ENCODE assay signal across 15 cellular contexts in genomic region chr17:76371656-76372628, GRCh38. TPM values are rescaled to one million over a fixed set of nuclear protein-coding genes. Genes with fewer than 3 reads are reported as not detected.
A peak's percentile ranks its signal among the peaks of the same experiment; 100 is the strongest.
DNase-seq lines count a peak whose midpoint lies in the region; FAIRE-seq and TF ChIP-seq lines count a peak whose summit lies in the region.
"Had no signal": no experiment of that assay in that cellular context is flagged by ENCODE, and none has a peak within 500 bp of the region (broad histone marks: within the 10 kb centered on the region; RNA-seq: fewer than 3 reads in every experiment).

No MANE protein-coding gene starts in this region.

- FAIRE-seq in frontal cortex (lab: Jason Lieb, UNC) = no peak

- no peaks in the 10 kb centered on the region for H3K9me3 Mint-ChIP-seq in activated CD4-positive, alpha-beta memory T cell treated with anti-CD3 and anti-CD28 coated beads, Interleukin-2, amount 10 ng/mL, durations not matched to agents 7 days and 5 days
- H3K9me3 Mint-ChIP-seq: CD4-positive, alpha-beta T cell had no signal

- POLR2A ChIA-PET in activated CD4-positive, alpha-beta memory T cell treated with anti-CD3 and anti-CD28 coated beads, Interleukin-2, amount 10 ng/mL, durations not matched to agents 7 days and 5 days (lab: Charles Lee) = no interaction called here

- H3K27me3 Mint-ChIP-seq in activated CD4-positive, alpha-beta memory T cell treated with anti-CD3 and anti-CD28 coated beads, Interleukin-2, amount 10 ng/mL, durations not matched to agents 7 days and 5 days = peaks cover 1% of the 10 kb centered on the region
- H3K27me3 Mint-ChIP-seq: CD4-positive, alpha-beta T cell had no signal

- CTCF ChIA-PET in activated CD4-positive, alpha-beta memory T cell treated with anti-CD3 and anti-CD28 coated beads, Interleukin-2, amount 10 ng/mL, durations not matched to agents 7 days and 5 days (lab: Charles Lee) = no interaction called here

- H3K27ac Mint-ChIP-seq in activated CD4-positive, alpha-beta memory T cell treated with anti-CD3 and anti-CD28 coated beads, Interleukin-2, amount 10 ng/mL, durations not matched to agents 7 days and 5 days = no peak overlapping the region
- H3K27ac Mint-ChIP-seq: CD4-positive, alpha-beta T cell had no signal

- H3K4me1 Mint-ChIP-seq in activated CD4-positive, alpha-beta memory T cell treated with anti-CD3 and anti-CD28 coated beads, Interleukin-2, amount 10 ng/mL, durations not matched to agents 7 days and 5 days = peaks cover 4% of the 10 kb centered on the region

- H3K4me3 Mint-ChIP-seq in activated CD4-positive, alpha-beta memory T cell treated with anti-CD3 and anti-CD28 coated beads, Interleukin-2, amount 10 ng/mL, durations not matched to agents 7 days and 5 days = no peak overlapping the region
- H3K4me3 Mint-ChIP-seq: CD4-positive, alpha-beta T cell had no signal

- H3K4me3 ChIP-seq in coronary artery = no peak overlapping the region
- H3K4me3 ChIP-seq: adrenal gland, testis had no signal

- no peak overlapping the region for H3K27ac ChIP-seq in substantia nigra (ENCODE audit: low read depth, low read length, poor library complexity, severe bottlenecking)
- no peak overlapping the region for H3K27ac ChIP-seq in coronary artery
- H3K27ac ChIP-seq: testis had no signal

- H3K36me3 Mint-ChIP-seq in activated CD4-positive, alpha-beta memory T cell treated with anti-CD3 and anti-CD28 coated beads, Interleukin-2, amount 10 ng/mL, durations not matched to agents 7 days and 5 days (ENCODE audit: low read depth) = no peaks in the 10 kb centered on the region

- TF ChIP-seq CTCF in coronary artery (IDR thresholded peaks at IDR 0.05) = no peak

- DNase-seq in AG08396 (ENCODE audit: low spot score) (peak; percentile 55), HS-5 (ENCODE audit: low read depth) (peak; percentile 98), brain pericyte (ENCODE audit: low read depth, low spot score) (peak; percentile 95), iris pigment epithelial cell (ENCODE audit: low read depth) (peak; percentile 98), frontal cortex (ENCODE audit: low spot score in 2 of 2) (no peak), substantia nigra (lab: John Stamatoyannopoulos, UW) (no peak), coronary artery (ENCODE audit: low spot score) (no peak)
- no peak for DNase-seq in activated CD4-positive, alpha-beta memory T cell treated with anti-CD3 and anti-CD28 coated beads, Interleukin-2, amount 10 ng/mL, durations not matched to agents 7 days and 5 days
- DNase-seq: adrenal gland; CD4-positive, alpha-beta T cell; erythroblast; NCI-H1417 treated with DMSO at 0.1 percent for 48 hours; posterior cingulate gyrus; stimulated activated CD4-positive, alpha-beta T cell treated with anti-CD3 and anti-CD28 coated beads, Interleukin-4, amount 100 ng/mL, for 4 hours; testis had no signal

RNA-seq across cellular contexts. Expression of gene SPHK1, which starts 12.5 kb away (rescaled TPM):
- 1.6 TPM for total RNA-seq in frontal cortex
- 1 to 10 TPM; 2.8 to 3.4 TPM for total RNA-seq in activated CD4-positive, alpha-beta memory T cell treated with anti-CD3 and anti-CD28 coated beads, Interleukin-2, amount 10 ng/mL, durations not matched to agents 7 days and 5 days

RNA-seq across cellular contexts. Expression of gene PRPSAP1, which starts 18.2 kb away (rescaled TPM):
- 52.2 TPM for total RNA-seq in frontal cortex
- 10 to 100 TPM; 59.9 to 66.7 TPM for total RNA-seq in activated CD4-positive, alpha-beta memory T cell treated with anti-CD3 and anti-CD28 coated beads, Interleukin-2, amount 10 ng/mL, durations not matched to agents 7 days and 5 days

Comparison
In these comparisons a context has a peak if more than half of its experiments do, and no peak if none do; other contexts are left out.
1. DNase-seq: peak in AG08396 (single experiment), HS-5 (single experiment), brain pericyte (single experiment) and iris pigment epithelial cell (single experiment); none in frontal cortex (0 of 2), activated CD4-positive, alpha-beta memory T cell treated with anti-CD3 and anti-CD28 coated beads, Interleukin-2, amount 10 ng/mL, durations not matched to agents 7 days and 5 days (single experiment), substantia nigra (0 of 49) and coronary artery (single experiment).